1 cellular context compared by ENCODE assay signal in the genomic region with DNA sequence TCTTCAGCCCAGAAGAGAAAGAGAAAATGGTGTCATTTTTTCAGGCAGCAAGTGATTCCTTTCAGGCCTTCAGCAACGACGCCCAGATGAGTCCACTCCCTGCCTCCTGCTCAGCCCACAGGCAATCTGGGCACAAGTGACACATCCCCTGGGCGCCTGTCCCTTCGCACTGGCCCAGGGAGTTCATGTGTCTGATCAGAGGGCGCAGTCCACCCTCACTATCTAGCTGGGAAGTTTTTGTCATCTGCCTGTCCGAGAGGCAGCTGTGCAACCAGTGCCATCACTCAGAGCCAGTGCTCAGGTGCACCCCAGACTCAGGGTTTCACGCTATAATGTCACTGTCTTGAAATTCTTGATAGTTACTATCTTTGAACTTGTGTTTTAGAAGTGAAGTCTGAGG.
TF ChIP-seq lines count a peak whose summit lies in the region.

No MANE protein-coding gene starts in this region.

TF ChIP-seq in K562, 482 proteins besides CTCF, POLR2A, EP300 and RAD21:
- TF ChIP-seq, protein P1, sequence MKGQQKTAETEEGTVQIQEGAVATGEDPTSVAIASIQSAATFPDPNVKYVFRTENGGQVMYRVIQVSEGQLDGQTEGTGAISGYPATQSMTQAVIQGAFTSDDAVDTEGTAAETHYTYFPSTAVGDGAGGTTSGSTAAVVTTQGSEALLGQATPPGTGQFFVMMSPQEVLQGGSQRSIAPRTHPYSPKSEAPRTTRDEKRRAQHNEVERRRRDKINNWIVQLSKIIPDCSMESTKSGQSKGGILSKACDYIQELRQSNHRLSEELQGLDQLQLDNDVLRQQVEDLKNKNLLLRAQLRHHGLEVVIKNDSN (CRISPR knock-in tag; IDR thresholded peaks at IDR 0.05) = no peak
- TF ChIP-seq PHTF2 (CRISPR knock-in tag; IDR thresholded peaks at IDR 0.05) (no peak), FOXP1 (CRISPR knock-in tag; IDR thresholded peaks at IDR 0.05) (no peak)
